ENCODE assay signal across 1 cellular context in the genomic region with DNA sequence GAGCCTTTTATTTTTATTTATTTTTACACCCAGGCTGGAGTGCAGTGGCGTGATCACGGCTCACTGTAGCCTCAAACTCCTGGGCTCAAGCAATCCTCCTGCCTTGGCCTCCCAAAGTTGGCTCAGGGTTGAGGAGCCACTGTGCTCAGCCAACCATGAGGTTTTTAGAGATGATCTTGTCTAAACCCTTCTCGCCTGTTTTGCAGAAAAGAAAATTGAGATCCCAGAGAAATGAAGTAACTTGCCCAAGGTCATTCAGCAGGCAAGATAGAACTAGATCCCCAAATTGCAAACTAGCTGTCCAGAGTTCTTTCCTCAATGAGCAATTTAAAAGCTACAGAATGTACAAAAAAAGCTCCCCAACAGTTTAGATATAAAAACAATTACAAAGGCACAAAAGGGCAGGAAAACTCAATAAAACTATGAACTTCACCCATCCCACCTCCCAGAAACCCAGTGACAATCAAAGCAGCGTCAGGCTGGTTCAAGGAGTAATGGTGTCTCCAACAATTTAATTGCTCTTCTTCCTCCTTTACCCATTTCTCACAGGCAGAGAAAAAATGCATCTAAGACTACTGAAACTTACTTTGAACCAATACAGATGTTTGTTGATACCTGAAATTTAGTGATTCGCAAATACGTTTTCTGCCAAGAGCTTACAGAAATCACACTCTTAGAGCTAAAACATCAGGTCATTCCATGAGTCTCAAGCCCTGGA.
TF ChIP-seq lines count a peak whose summit lies in the region.

No MANE protein-coding gene starts in this region.

TF ChIP-seq in HepG2, 621 proteins besides CTCF, POLR2A, EP300 and RAD21:
- TF ChIP-seq ZNF761 (CRISPR knock-in tag; conservative IDR thresholded peaks at IDR 0.05) (no peak), ZNF646 (CRISPR knock-in tag; IDR thresholded peaks at IDR 0.05) (no peak), E2F1 (CRISPR knock-in tag; IDR thresholded peaks at IDR 0.05) (no peak), KDM2A (CRISPR knock-in tag; IDR thresholded peaks at IDR 0.05; ENCODE audit: borderline replicate concordance, low read depth) (no peak)
TF ChIP-seq in HepG2: peak in this region for 0.
